Comparison of ENCODE assay signal across 18 cellular contexts in the genomic region with DNA sequence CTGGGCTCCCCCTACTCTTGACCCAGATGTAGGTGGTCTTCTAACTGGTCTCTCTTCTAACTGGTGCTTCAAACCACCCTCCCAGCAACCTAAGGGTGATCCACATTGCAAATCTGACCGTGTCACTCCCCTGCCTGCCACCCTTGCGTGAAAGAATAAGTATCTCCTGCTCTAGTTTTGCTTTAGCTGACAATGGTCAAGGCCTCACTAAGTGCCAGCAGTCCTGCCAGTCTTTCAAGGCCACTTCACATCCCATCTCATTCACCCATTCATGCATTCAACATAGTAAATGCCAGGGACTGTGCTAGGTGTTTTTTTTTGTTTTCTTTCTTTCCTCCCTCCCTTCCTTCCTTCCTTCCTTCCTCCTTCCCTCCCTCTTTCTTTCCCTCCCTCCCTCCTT.
"Had no signal": no experiment of that assay in that cellular context is flagged by ENCODE, and none has a peak within 500 bp of the region (broad histone marks: within the 10 kb centered on the region; RNA-seq: fewer than 3 reads in every experiment).

No MANE protein-coding gene starts in this region.

- H3K4me3 ChIP-seq: SJCRH30 had no signal

- H3K36me3 ChIP-seq: SJCRH30 had no signal

- H3K9me3 ChIP-seq: SJCRH30 had no signal

- H3K27ac ChIP-seq: SJCRH30 had no signal

- DNase-seq: KBM-7, MV-4-11, NCI-H1048, NCI-H1105, NCI-H1417, NCI-H1436 treated with DMSO at 0.1 percent for 48 hours, NCI-H1694, NCI-H187 treated with DMSO at 0.1 percent for 48 hours, NCI-H2029 treated with DMSO at 0.1 percent for 48 hours, NCI-H2171 treated with DMSO at 0.1 percent for 48 hours, NCI-H524 treated with DMSO at 0.1 percent for 48 hours, NCI-H69, NCI-H774, RPMI8226, SHP77 treated with DMSO at 0.1 percent for 48 hours, SJCRH30 had no signal

- H3K27me3 ChIP-seq: SJCRH30 had no signal

- FAIRE-seq: RCC 7860 had no signal

- ATAC-seq: SK-N-SH treated with all-trans-retinoic acid at 6 μM for 48 hours had no signal
